9 cellular contexts compared by ENCODE assay signal in the genomic region with DNA sequence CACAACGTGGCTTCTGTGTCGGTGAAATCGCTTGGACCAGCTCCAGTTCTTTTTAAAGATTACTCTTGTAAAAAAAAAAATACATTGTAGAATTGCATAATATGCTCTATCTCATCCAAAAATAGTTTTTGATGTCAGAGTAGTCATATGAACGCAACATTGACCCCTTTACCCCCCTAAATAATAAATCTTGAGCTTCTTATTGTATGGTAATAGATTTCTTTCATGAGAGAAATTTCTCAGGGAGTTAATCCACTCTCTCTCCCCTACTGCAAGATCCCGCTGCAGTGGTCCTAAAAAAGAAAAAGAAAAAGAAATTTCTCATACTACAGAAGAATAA. TPM values are rescaled to one million over a fixed set of nuclear protein-coding genes. Genes with fewer than 3 reads are reported as not detected.
DNase-seq lines count a peak whose midpoint lies in the region; TF ChIP-seq lines count a peak whose summit lies in the region.
"Had no signal": no experiment of that assay in that cellular context is flagged by ENCODE, and none has a peak within 500 bp of the region (broad histone marks: within the 10 kb centered on the region; RNA-seq: fewer than 3 reads in every experiment).

No MANE protein-coding gene starts in this region.

- H3K23ac ChIP-seq in trophoblast cell (ENCODE audit: low read length), result no peak overlapping the region

- H3K4me1 Mint-ChIP-seq in CD8-positive, alpha-beta memory T cell, result peaks cover 13 to 17% (median 15%) of the 10 kb centered on the region in 3 donors

- no peak overlapping the region for H4K8ac ChIP-seq in trophoblast cell (ENCODE audit: low read depth, low read length)

- no peak overlapping the region for H4K12ac ChIP-seq in trophoblast cell (ENCODE audit: low read depth, low read length)

- H3K4me3 ChIP-seq in CD8-positive, alpha-beta memory T cell (ENCODE audit: low read length), result peak overlapping the region; percentile 59
- H3K4me3 ChIP-seq in SK-N-MC (peak overlapping the region; percentile 98), fibroblast of lung (replicated peaks in 1 of 4; ENCODE audit: control extremely low read depth in 1 of 4, insufficient read depth in 1 of 4, low read depth in 3 of 4, low read length in 4 of 4) (peak overlapping the region; percentile 17 to 62 (median 48)), trophoblast cell (ENCODE audit: low read depth, low read length) (peak overlapping the region; percentile 61)

- POLR2A ChIA-PET in CD8-positive, alpha-beta memory T cell (lab: Charles Lee), result interaction anchor here (1.5 kb wide), 1 partner anchor 50 kb away, joined by 6 read pairs; a partner anchor contains a TSS
- POLR2A ChIA-PET in GM10248 (lab: Yijun Ruan, JAX), result interaction anchor here (0.6 kb wide), 1 partner anchor 57 kb away, joined by 4 read pairs; no protein-coding TSS in a partner anchor

- no peak overlapping the region for H3K27ac ChIP-seq in CD8-positive, alpha-beta memory T cell (ENCODE audit: low read depth, low read length)
- no peak overlapping the region for H3K27ac ChIP-seq in SK-N-MC
- no peak overlapping the region for H3K27ac ChIP-seq in fibroblast of lung (ENCODE audit: insufficient read depth, low read length)
- no peak overlapping the region for H3K27ac ChIP-seq in trophoblast cell (ENCODE audit: low read depth, low read length)

- no peak overlapping the region for H4K91ac ChIP-seq in trophoblast cell (ENCODE audit: low read depth, low read length)

- no peak overlapping the region for H2AK5ac ChIP-seq in trophoblast cell (ENCODE audit: low read length)

- H3K79me1 ChIP-seq in trophoblast cell (ENCODE audit: low read length), result no peaks in the 10 kb centered on the region

- TF ChIP-seq CTCF in fibroblast of lung (conservative IDR thresholded peaks at IDR 0.05 in 1 of 2, IDR thresholded peaks at IDR 0.05 in 1 of 2; ENCODE audit: low read depth in 1 of 2, low read length in 2 of 2), result no peak
- TF ChIP-seq CTCF in GM10248 (IDR thresholded peaks at IDR 0.05; ENCODE audit: control extremely low read depth, extremely low read depth, low read depth, missing control alignments), result no peak

- H2AFZ ChIP-seq in fibroblast of lung (ENCODE audit: low read length) (peak overlapping the region; percentile 32), trophoblast cell (ENCODE audit: insufficient read depth, low read length, poor library complexity) (peak overlapping the region; percentile 57)

- H3K36me3 ChIP-seq in CD8-positive, alpha-beta memory T cell (ENCODE audit: insufficient read depth, low read length), result no peaks in the 10 kb centered on the region
- H3K36me3 ChIP-seq in SK-N-MC (ENCODE audit: insufficient read depth, low read length) (no peaks in the 10 kb centered on the region), fibroblast of lung (ENCODE audit: control insufficient read depth, insufficient read depth, low read length) (no peaks in the 10 kb centered on the region), trophoblast cell (ENCODE audit: control insufficient read depth in 1 of 2, insufficient read depth in 2 of 2, low read length in 2 of 2) (no peaks in the 10 kb centered on the region)

- no peak overlapping the region for H3K4ac ChIP-seq in trophoblast cell (ENCODE audit: low read depth, low read length)

- H3K4me1 ChIP-seq in CD8-positive, alpha-beta memory T cell (ENCODE audit: insufficient read depth, low read length), result peaks cover 20% of the 10 kb centered on the region
- H3K4me1 ChIP-seq in fibroblast of lung (ENCODE audit: control insufficient read depth, extremely low read depth, insufficient read depth, low read length) (no peaks in the 10 kb centered on the region), trophoblast cell (ENCODE audit: control insufficient read depth in 1 of 2, insufficient read depth in 2 of 2, low read length in 2 of 2) (peaks cover 5 to 6% of the 10 kb centered on the region in 2 experiments)

- H2BK5ac ChIP-seq in trophoblast cell (ENCODE audit: low read depth, low read length, poor library complexity), result no peak overlapping the region

- H3K4me2 ChIP-seq in fibroblast of lung (ENCODE audit: extremely low read depth, insufficient read depth, low read length) (peak overlapping the region; percentile 54), trophoblast cell (ENCODE audit: low read length) (peak overlapping the region; percentile 79)

- no peak overlapping the region for H2BK120ac ChIP-seq in trophoblast cell (ENCODE audit: insufficient read depth, low read length, poor library complexity)

- no peaks in the 10 kb centered on the region for H3K36me3 Mint-ChIP-seq in CD8-positive, alpha-beta memory T cell

- CTCF ChIA-PET in CD8-positive, alpha-beta memory T cell (lab: Charles Lee), result interaction anchor here (1.3 to 1.4 kb wide), 2 partner anchors 22 to 54 kb away, joined by 4 read pairs; a partner anchor contains a TSS
- CTCF ChIA-PET in GM10248 (lab: Yijun Ruan, JAX), result interaction anchor here (1.0 to 3.0 kb wide), 7 partner anchors 10 to 150 kb away, joined by 3 to 11 read pairs (median 4); a partner anchor contains a TSS

- H3K4me3 Mint-ChIP-seq in CD8-positive, alpha-beta memory T cell, result peak overlapping the region; percentile 70 to 83 (median 76)

- peaks cover 0 to 10% (median 9%) of the 10 kb centered on the region in 5 donors for H3K9me3 Mint-ChIP-seq in CD8-positive, alpha-beta memory T cell

- H3K79me2 ChIP-seq in fibroblast of lung (ENCODE audit: control insufficient read depth, insufficient read depth, low read length) (no peaks in the 10 kb centered on the region), trophoblast cell (ENCODE audit: control insufficient read depth, insufficient read depth, low read length, poor library complexity) (peaks cover 2% of the 10 kb centered on the region)

- H3K27me3 ChIP-seq in CD8-positive, alpha-beta memory T cell (ENCODE audit: insufficient read depth, low read length, poor library complexity, severe bottlenecking), result peaks cover 28% of the 10 kb centered on the region
- peaks cover 7% of the 10 kb centered on the region for H3K27me3 ChIP-seq in fibroblast of lung (ENCODE audit: control insufficient read depth, insufficient read depth, low read length)
- H3K27me3 ChIP-seq in trophoblast cell (ENCODE audit: insufficient read depth, low read length), result no peaks in the 10 kb centered on the region

- H4K20me1 ChIP-seq in fibroblast of lung (ENCODE audit: control insufficient read depth, extremely low read depth, insufficient read depth, low read length), result no peaks in the 10 kb centered on the region

- peaks cover 73 to 88% of the 10 kb centered on the region in 2 donors for H3K27me3 Mint-ChIP-seq in CD8-positive, alpha-beta memory T cell

- H3K27ac Mint-ChIP-seq in CD8-positive, alpha-beta memory T cell, result no peak overlapping the region

- no peaks in the 10 kb centered on the region for H3K9me3 ChIP-seq in CD8-positive, alpha-beta memory T cell (ENCODE audit: low read length)
- no peaks in the 10 kb centered on the region for H3K9me3 ChIP-seq in SK-N-MC (ENCODE audit: low read depth, low read length)
- H3K9me3 ChIP-seq in fibroblast of lung (ENCODE audit: control insufficient read depth, insufficient read depth, low read depth, low read length), result no peaks in the 10 kb centered on the region
- peaks cover 6% of the 10 kb centered on the region for H3K9me3 ChIP-seq in trophoblast cell (ENCODE audit: insufficient read depth, low read depth, low read length)

- no peak overlapping the region for H3K14ac ChIP-seq in trophoblast cell (ENCODE audit: low read length)

- WGBS in trophoblast cell (ENCODE audit: extremely low coverage, insufficient coverage, insufficient read length), result no CpG with 5 or more reads among the region's 5 CpGs

- H3K18ac ChIP-seq in trophoblast cell (ENCODE audit: low read length), result no peak overlapping the region

- no peak for DNase-seq in CD8-positive, alpha-beta memory T cell
- DNase-seq in SK-N-MC (ENCODE audit: low read depth, low spot score), result no peak
- DNase-seq in fibroblast of lung (ENCODE audit: low read depth in 2 of 2), result no peak
- DNase-seq in trophoblast cell, result no peak
- no peak for DNase-seq in DMS153 treated with DMSO at 0.1 percent for 48 hours (lab: John Stamatoyannopoulos, UW; ENCODE audit: unreplicated experiment)
- no peak for DNase-seq in NCI-H774 (lab: John Stamatoyannopoulos, UW)
- no peak for DNase-seq in GM10248 (ENCODE audit: extremely low spot score)
- DNase-seq in NCI-H2227 treated with DMSO at 0.1 percent for 48 hours (lab: John Stamatoyannopoulos, UW), result no peak
- DNase-seq: activated naive CD4-positive, alpha-beta T cell had no signal

- no peak overlapping the region for H2BK12ac ChIP-seq in trophoblast cell (ENCODE audit: low read length)

- H3K9ac ChIP-seq in SK-N-MC (ENCODE audit: insufficient read length) (peak overlapping the region; percentile 74), fibroblast of lung (ENCODE audit: insufficient read depth, low read length) (peak overlapping the region; percentile 11), trophoblast cell (ENCODE audit: low read length) (no peak overlapping the region)

RNA-seq across cellular contexts. Expression of a gene that starts 50.2 kb away (rescaled TPM):
- 1 to 10 TPM; 2.1 to 2.3 TPM for total RNA-seq in CD8-positive, alpha-beta memory T cell
- polyA plus RNA-seq in CD8-positive, alpha-beta memory T cell, result 2.2 TPM
- total RNA-seq in fibroblast of lung, result 1.2 and 1.5 TPM in 2 replicates
- polyA plus RNA-seq in fibroblast of lung, result 0.16 and 0.22 TPM in 2 replicates
- 0.10 and 0.34 TPM in 2 replicates for polyA plus RNA-seq in fibroblast of lung (2012)
- not detected in 2 replicates for polyA minus RNA-seq in fibroblast of lung (ENCODE audit: low replicate concordance)
- 3.0 and 3.2 TPM in 2 replicates for polyA plus RNA-seq in trophoblast cell (2013)

RNA-seq across cellular contexts. Expression of a gene that starts 54.5 kb away (rescaled TPM):
- total RNA-seq in CD8-positive, alpha-beta memory T cell, result 10 to 100 TPM; 77.9 to 83.4 TPM
- 47.8 TPM for polyA plus RNA-seq in CD8-positive, alpha-beta memory T cell
- total RNA-seq in fibroblast of lung, result 125 and 190 TPM in 2 replicates
- 54.3 and 63.8 TPM in 2 replicates for polyA plus RNA-seq in fibroblast of lung
- 43.4 and 44.5 TPM in 2 replicates for polyA plus RNA-seq in fibroblast of lung (2012)
- polyA minus RNA-seq in fibroblast of lung (ENCODE audit: low replicate concordance), result 23.0 and 35.7 TPM in 2 replicates
- polyA plus RNA-seq in trophoblast cell (2013), result 95.9 and 99.0 TPM in 2 replicates
